In the genomic region with DNA sequence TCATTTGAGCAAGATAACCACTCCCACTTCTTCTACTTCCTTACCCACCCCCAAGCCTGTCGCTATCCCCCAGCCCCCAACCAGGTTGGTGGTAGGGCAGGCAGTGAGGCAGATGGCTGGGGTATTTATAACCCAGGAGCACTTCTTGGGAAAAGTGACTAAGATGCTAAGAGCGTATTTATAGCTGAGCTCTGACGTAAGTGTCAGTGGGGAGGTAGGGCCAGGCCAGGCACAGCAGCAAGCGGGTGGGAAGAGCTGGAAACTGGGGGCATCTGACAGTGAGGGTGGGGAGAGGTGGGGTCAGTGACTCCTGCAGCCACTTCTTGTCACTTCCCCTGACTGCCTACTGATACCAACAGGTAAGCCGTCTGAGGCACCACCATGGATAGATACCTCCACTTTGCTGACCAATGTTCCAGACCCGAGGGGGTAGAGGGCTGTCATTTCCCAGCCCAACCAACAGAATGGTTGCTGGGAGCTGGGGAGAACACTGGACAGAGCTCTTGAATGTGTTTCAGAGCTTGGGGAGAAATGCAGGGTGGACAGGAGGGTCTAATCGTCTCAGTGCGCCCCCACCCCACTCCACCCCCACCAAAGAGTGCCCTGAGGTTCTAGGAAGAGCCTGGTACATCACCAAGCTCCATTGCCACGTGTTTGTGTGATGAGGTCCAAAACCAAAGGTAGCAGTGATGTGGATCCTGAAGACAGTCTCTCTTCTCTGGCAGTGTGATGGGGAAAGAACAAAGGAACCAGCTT, we compare ENCODE assay signal across 9 cellular contexts. TPM values are rescaled to one million over a fixed set of nuclear protein-coding genes. Genes with fewer than 3 reads are reported as not detected.
DNase-seq lines count a peak whose midpoint lies in the region; ATAC-seq and TF ChIP-seq lines count a peak whose summit lies in the region.
"Had no signal": no experiment of that assay in that cellular context is flagged by ENCODE, and none has a peak within 500 bp of the region (broad histone marks: within the 10 kb centered on the region; RNA-seq: fewer than 3 reads in every experiment).

No MANE protein-coding gene starts in this region.

- dilution Hi-C loops in mammary epithelial cell (cut with HindIII; ENCODE audit: low sequenced_read_pairs) = no loop called here

- H3K4me1 ChIP-seq in Karpas-422 (ENCODE audit: low read length) (peaks cover 34% of the 10 kb centered on the region), mammary epithelial cell (ENCODE audit: insufficient read depth, low read length) (peaks cover 10% of the 10 kb centered on the region), mucosa of descending colon (ENCODE audit: low read depth) (no peaks in the 10 kb centered on the region)

- 64% methylated on average over 5 of the region's 9 CpGs for WGBS in mammary epithelial cell (ENCODE audit: low coverage, missing lambda C conversion rate)

- in situ Hi-C loops in mammary epithelial cell (cut with MboI; ENCODE audit: low sequenced_read_pairs in 2 of 2) = loop anchor here (10.0 kb wide), 2 partner anchors 148 to 188 kb away; no protein-coding TSS in a partner anchor

- TF ChIP-seq CTCF in mammary epithelial cell (conservative IDR thresholded peaks at IDR 0.05 in 1 of 2, IDR thresholded peaks at IDR 0.05 in 1 of 2; ENCODE audit: extremely low read depth in 1 of 2, insufficient read depth in 1 of 2, low read depth in 1 of 2, low read length in 2 of 2) = no peak
- no peak for TF ChIP-seq CTCF in mesothelial cell of epicardium (IDR thresholded peaks at IDR 0.05; ENCODE audit: unreplicated experiment)
- no peak for TF ChIP-seq CTCF in mucosa of descending colon (IDR thresholded peaks at IDR 0.05)

- H3K27me3 ChIP-seq in Karpas-422 (ENCODE audit: low read length) (no peaks in the 10 kb centered on the region), mammary epithelial cell (ENCODE audit: insufficient read depth, low read length) (no peaks in the 10 kb centered on the region)

- H3K9ac ChIP-seq in Karpas-422 (ENCODE audit: low read length) = peak overlapping the region; percentile 14; the same call in 1 of the 2 replicates
- H3K9ac ChIP-seq in mammary epithelial cell (ENCODE audit: insufficient read depth, low read length) = no peak overlapping the region

- no peaks in the 10 kb centered on the region for H4K20me1 ChIP-seq in Karpas-422 (ENCODE audit: insufficient read depth, low read depth, low read length)
- H4K20me1 ChIP-seq in mammary epithelial cell (ENCODE audit: insufficient read depth, low read length) = no peaks in the 10 kb centered on the region

- H3K4me1 Mint-ChIP-seq in mesothelial cell of epicardium = peaks cover 8% of the 10 kb centered on the region

- no peaks in the 10 kb centered on the region for H3K36me3 Mint-ChIP-seq in mesothelial cell of epicardium

- CTCF ChIA-PET in mammary epithelial cell (lab: Charles Lee; ENCODE audit: low non-redundant PET) = interaction anchor here (0.5 to 1.6 kb wide), 6 partner anchors 42 to 219 kb away, joined by 3 to 39 read pairs (median 4); no protein-coding TSS in a partner anchor

- no peak overlapping the region for H3K4me3 Mint-ChIP-seq in mesothelial cell of epicardium

- no TSS peak for BruUV-seq in mammary epithelial cell (replicated peaks; lab: Mats Ljungman, UMichigan)

- no peaks in the 10 kb centered on the region for H3K79me2 ChIP-seq in Karpas-422 (ENCODE audit: low read length)
- H3K79me2 ChIP-seq in mammary epithelial cell (ENCODE audit: insufficient read depth, low read length) = no peaks in the 10 kb centered on the region

- no peak overlapping the region for H3K27ac ChIP-seq in Karpas-422 (ENCODE audit: low read length)
- no peak overlapping the region for H3K27ac ChIP-seq in mammary epithelial cell (ENCODE audit: insufficient read depth, low read depth, low read length)

- H3K4me2 ChIP-seq in Karpas-422 (ENCODE audit: low read depth, low read length, poor library complexity, severe bottlenecking) = peak overlapping the region; percentile 21
- H3K4me2 ChIP-seq in mammary epithelial cell (ENCODE audit: insufficient read depth, low read depth, low read length) = no peak overlapping the region

- H3K4me3 ChIP-seq in Karpas-422 (ENCODE audit: low read length) = no peak overlapping the region
- no peak overlapping the region for H3K4me3 ChIP-seq in mammary epithelial cell (replicated peaks in 1 of 3; ENCODE audit: insufficient read depth in 1 of 3, low read depth in 2 of 3, low read length in 3 of 3)
- no peak overlapping the region for H3K4me3 ChIP-seq in mucosa of descending colon

- no peaks in the 10 kb centered on the region for H3K9me2 ChIP-seq in Karpas-422 (replicated peaks; ENCODE audit: insufficient read depth, low read length)

- H3K36me3 ChIP-seq in Karpas-422 (ENCODE audit: insufficient read depth, low read length) (no peaks in the 10 kb centered on the region), mammary epithelial cell (ENCODE audit: insufficient read depth, low read length) (no peaks in the 10 kb centered on the region), mucosa of descending colon (ENCODE audit: low read depth) (no peaks in the 10 kb centered on the region)

- no peak for ATAC-seq in GM21526 (IDR thresholded peaks at IDR 0.05; ENCODE audit: low FRiP score, unreplicated experiment)
- no peak for ATAC-seq in mucosa of descending colon

- no peaks in the 10 kb centered on the region for H3K9me3 Mint-ChIP-seq in mesothelial cell of epicardium

- H3K27ac Mint-ChIP-seq in mesothelial cell of epicardium = peak overlapping the region; percentile 30

- H3K9me3 ChIP-seq in Karpas-422 (ENCODE audit: low read length) = no peaks in the 10 kb centered on the region
- no peaks in the 10 kb centered on the region for H3K9me3 ChIP-seq in mammary epithelial cell (replicated peaks; ENCODE audit: insufficient read depth, low read length)
- H3K9me3 ChIP-seq in mucosa of descending colon = no peaks in the 10 kb centered on the region

- DNase-seq in D341Med (ENCODE audit: low spot score) (peak; percentile 80), Karpas-422 (no peak), mammary epithelial cell (no peak), mesothelial cell of epicardium (ENCODE audit: low spot score in 2 of 2, unreplicated experiment in 2 of 2) (no peak), mucosa of descending colon (no peak)
- no peak for DNase-seq in activated CD8-positive, alpha-beta memory T cell treated with anti-CD3 and anti-CD28 coated beads for 24 hours
- DNase-seq in stimulated activated naive CD4-positive, alpha-beta T cell (lab: John Stamatoyannopoulos, UW) = no peak
- DNase-seq: effector CD4-positive, alpha-beta T cell had no signal

- H2AFZ ChIP-seq in Karpas-422 (ENCODE audit: low read length) (no peak overlapping the region), mammary epithelial cell (ENCODE audit: low read depth, low read length) (peak overlapping the region; percentile 6)

- intact Hi-C loops in mammary epithelial cell (cut with micrococcal nuclease) (no loop called here), mucosa of descending colon (cut with DNase I, micrococcal nuclease) (loop anchor here (10.0 kb wide), 3 partner anchors 148 to 188 kb away; no protein-coding TSS in a partner anchor)

- H3K27me3 Mint-ChIP-seq in mesothelial cell of epicardium (ENCODE audit: low read depth) = peaks cover 12% of the 10 kb centered on the region

RNA-seq across cellular contexts. Expression of a gene that starts 2.7 kb away (rescaled TPM):
- total RNA-seq in Karpas-422 (2014; rRNA removed; shearing (Covaris generic); ENCODE audit: low replicate concordance) = 14.3 and 17.9 TPM in 2 replicates
- total RNA-seq in mammary epithelial cell = 1 to 10 TPM in 1 of 2 donors, under 1 TPM in 1; 0.42 to 1.0 TPM
- 0.07 TPM for polyA plus RNA-seq in mammary epithelial cell
- polyA minus RNA-seq in mammary epithelial cell = not detected
- 0.09 TPM in 1 of 3 replicates, not detected in the others for total RNA-seq in mesothelial cell of epicardium
- total RNA-seq in mucosa of descending colon = not detected

RNA-seq across cellular contexts. Expression of a gene that starts 7.2 kb away (rescaled TPM):
- total RNA-seq in Karpas-422 (2014; rRNA removed; shearing (Covaris generic); ENCODE audit: low replicate concordance) = 1.9 and 9.3 TPM in 2 replicates
- total RNA-seq in mammary epithelial cell (1 to 10 TPM in 1 of 2 donors, under 1 TPM in 1; under 0.01 to 2.5 TPM), mesothelial cell of epicardium (6.0 to 10.1 TPM (median 8.4 TPM) in 3 replicates), mucosa of descending colon (1 to 10 TPM in 2 of 3 donors, under 1 TPM in 1; 0.46 to 2.0 (median 1.9) TPM)
- 0.90 TPM for polyA plus RNA-seq in mammary epithelial cell
- polyA minus RNA-seq in mammary epithelial cell = 1.5 TPM

RNA-seq across cellular contexts. Expression of a gene that starts 17.8 kb away (rescaled TPM):
- total RNA-seq in Karpas-422 (2014; rRNA removed; shearing (Covaris generic); ENCODE audit: low replicate concordance) = 0.11 TPM in 1 of 2 replicates, not detected in the other
- total RNA-seq in mammary epithelial cell (under 1 TPM in 1 of 2 donors, not detected in 1; 0.14 TPM), mesothelial cell of epicardium (0.24 to 0.32 TPM (median 0.31 TPM) in 3 replicates), mucosa of descending colon (not detected)
- 0.03 TPM for polyA plus RNA-seq in mammary epithelial cell
- not detected for polyA minus RNA-seq in mammary epithelial cell

RNA-seq across cellular contexts. Expression of a gene that starts 21.5 kb away (rescaled TPM):
- total RNA-seq in Karpas-422 (2014; rRNA removed; shearing (Covaris generic); ENCODE audit: low replicate concordance) = 31.9 and 39.0 TPM in 2 replicates
- total RNA-seq in mammary epithelial cell (10 to 100 TPM; 16.3 to 44.7 TPM), mesothelial cell of epicardium (95.5 to 111 TPM (median 109 TPM) in 3 replicates), mucosa of descending colon (10 to 100 TPM; 43.9 to 80.8 (median 80.6) TPM)
- 10.8 TPM for polyA plus RNA-seq in mammary epithelial cell
- polyA minus RNA-seq in mammary epithelial cell = 36.9 TPM

RNA-seq across cellular contexts. Expression of a gene that starts 27.3 kb away (rescaled TPM):
- 6.7 and 12.3 TPM in 2 replicates for total RNA-seq in Karpas-422 (2014; rRNA removed; shearing (Covaris generic); ENCODE audit: low replicate concordance)
- 1 to 10 TPM in 1 of 2 donors, under 1 TPM in 1; 0.83 to 1.3 TPM for total RNA-seq in mammary epithelial cell
- not detected for polyA plus RNA-seq in mammary epithelial cell
- not detected for polyA minus RNA-seq in mammary epithelial cell
- total RNA-seq in mesothelial cell of epicardium = 0.90 to 1.1 TPM in 2 of 3 replicates, not detected in the other
- total RNA-seq in mucosa of descending colon = 10 to 100 TPM in 2 of 3 donors, 1 to 10 TPM in 1; 8.8 to 18.5 (median 15.0) TPM
